Comparison of ENCODE assay signal across 21 cellular contexts in genomic region chr4:74217365-74217764, GRCh38. TPM values are rescaled to one million over a fixed set of nuclear protein-coding genes. Genes with fewer than 3 reads are reported as not detected.
A peak's percentile ranks its signal among the peaks of the same experiment; 100 is the strongest.
DNase-seq lines count a peak whose midpoint lies in the region; FAIRE-seq and TF ChIP-seq lines count a peak whose summit lies in the region.
"Had no signal": no experiment of that assay in that cellular context is flagged by ENCODE, and none has a peak within 500 bp of the region (broad histone marks: within the 10 kb centered on the region; RNA-seq: fewer than 3 reads in every experiment).

No MANE protein-coding gene starts in this region.

- H3K4me3 Mint-ChIP-seq in HFFc6 (no peak overlapping the region; the same call in 1 of the 2 replicates), astrocyte (ENCODE audit: unreplicated experiment) (no peak overlapping the region), type B pancreatic cell (no peak overlapping the region)
- H3K4me3 Mint-ChIP-seq: activated CD4-positive, alpha-beta T cell treated with anti-CD3 and anti-CD28 coated beads for 36 hours; stimulated activated effector memory CD8-positive, alpha-beta T cell treated with anti-CD3 and anti-CD28 coated beads, Interleukin-12 subunit alpha, Interleukin-12 subunit beta, amount 100 ng/mL, for 72 hours had no signal

- FAIRE-seq in astrocyte (lab: Jason Lieb, UNC) = peak; percentile 20
- FAIRE-seq: frontal cortex, small intestine had no signal

- H3K27me3 Mint-ChIP-seq in HFFc6 (ENCODE audit: insufficient read depth) (no peaks in the 10 kb centered on the region), astrocyte (ENCODE audit: low read depth, unreplicated experiment) (no peaks in the 10 kb centered on the region), type B pancreatic cell (no peaks in the 10 kb centered on the region)
- H3K27me3 Mint-ChIP-seq: activated CD4-positive, alpha-beta T cell treated with anti-CD3 and anti-CD28 coated beads for 36 hours had no signal

- H3K4me1 Mint-ChIP-seq in HFFc6 (ENCODE audit: low read depth) = peaks cover 36% of the 10 kb centered on the region
- H3K4me1 Mint-ChIP-seq in astrocyte (ENCODE audit: low read depth, unreplicated experiment) = peaks cover 41% of the 10 kb centered on the region
- peaks cover 4% of the 10 kb centered on the region for H3K4me1 Mint-ChIP-seq in type B pancreatic cell (ENCODE audit: unreplicated experiment)
- H3K4me1 Mint-ChIP-seq: stimulated activated effector memory CD8-positive, alpha-beta T cell treated with anti-CD3 and anti-CD28 coated beads, Interleukin-12 subunit alpha, Interleukin-12 subunit beta, amount 100 ng/mL, for 72 hours had no signal

- H3K4me1 ChIP-seq in astrocyte (ENCODE audit: insufficient read depth, low read length) = peaks cover 4% of the 10 kb centered on the region
- H3K4me1 ChIP-seq: body of pancreas, left lung had no signal

- peak overlapping the region; percentile 47 for H3K27ac ChIP-seq in astrocyte (ENCODE audit: low read depth, low read length)
- H3K27ac ChIP-seq: body of pancreas, HL-60, KMS-11, left lung, tibial artery had no signal

- H3K36me3 Mint-ChIP-seq in HFFc6 (ENCODE audit: low read depth) (peaks cover 17% of the 10 kb centered on the region), astrocyte (ENCODE audit: low read depth, unreplicated experiment) (peaks cover 16% of the 10 kb centered on the region), type B pancreatic cell (peaks cover 17% of the 10 kb centered on the region)
- H3K36me3 Mint-ChIP-seq: stimulated activated effector memory CD8-positive, alpha-beta T cell treated with anti-CD3 and anti-CD28 coated beads, Interleukin-12 subunit alpha, Interleukin-12 subunit beta, amount 100 ng/mL, for 72 hours had no signal

- H3K36me3 ChIP-seq in astrocyte (ENCODE audit: insufficient read depth, low read length) = no peaks in the 10 kb centered on the region
- H3K36me3 ChIP-seq: left lung, tibial artery had no signal

- H3K79me2 ChIP-seq in astrocyte (ENCODE audit: insufficient read depth, low read length) = no peaks in the 10 kb centered on the region

- H3K27me3 ChIP-seq in astrocyte (ENCODE audit: insufficient read depth, low read length) = no peaks in the 10 kb centered on the region
- H3K27me3 ChIP-seq: body of pancreas, left lung, tibial artery had no signal

- no peaks in the 10 kb centered on the region for H4K20me1 ChIP-seq in astrocyte (ENCODE audit: insufficient read depth, low read length)

- H3K4me3 ChIP-seq in astrocyte (ENCODE audit: insufficient read depth, low read depth, low read length) = no peak overlapping the region
- H3K4me3 ChIP-seq: body of pancreas, left lung, tibial artery had no signal

- no peak for TF ChIP-seq CTCF in HFFc6 (IDR thresholded peaks at IDR 0.05)
- no peak for TF ChIP-seq CTCF in astrocyte (IDR thresholded peaks at IDR 0.05; ENCODE audit: insufficient read depth, low read depth, low read length)
- no peak for TF ChIP-seq CTCF in type B pancreatic cell (conservative IDR thresholded peaks at IDR 0.05)

- DNase-seq in HFFc6 (peak; percentile 73), astrocyte (ENCODE audit: low read depth) (peak; percentile 84), fibroblast of peridontal ligament (ENCODE audit: extremely low read depth) (peak; percentile 87), type B pancreatic cell (ENCODE audit: extremely low spot score, unreplicated experiment) (no peak), NCI-H510A treated with DMSO at 0.1 percent for 48 hours (lab: John Stamatoyannopoulos, UW) (no peak), occipital lobe (lab: John Stamatoyannopoulos, UW) (no peak), NCI-H1694 treated with DMSO at 0.1 percent for 48 hours (lab: John Stamatoyannopoulos, UW) (no peak)
- DNase-seq: activated CD4-positive, alpha-beta T cell treated with anti-CD3 and anti-CD28 coated beads for 36 hours; activated gamma-delta T cell treated with Interleukin-2 at 50 U/mL for 16 hours; body of pancreas; C1 segment of cervical spinal cord; DMS79; left lung; NCI-H1417 treated with DMSO at 0.1 percent for 48 hours; NCI-H446; small intestine; tibial artery had no signal

- peak overlapping the region; percentile 4 for H3K4me2 ChIP-seq in astrocyte (ENCODE audit: low read length)
- H3K4me2 ChIP-seq: KMS-11 had no signal

- no peak overlapping the region for H3K9ac ChIP-seq in astrocyte (ENCODE audit: low read length)
- H3K9ac ChIP-seq: KMS-11 had no signal

- H3K9me3 Mint-ChIP-seq in HFFc6 (no peaks in the 10 kb centered on the region; the same call in 1 of the 2 replicates), astrocyte (ENCODE audit: unreplicated experiment) (peaks cover 22% of the 10 kb centered on the region), type B pancreatic cell (peaks cover 11% of the 10 kb centered on the region)

- H3K27ac Mint-ChIP-seq in HFFc6 = peak overlapping the region; percentile 48
- H3K27ac Mint-ChIP-seq in astrocyte (ENCODE audit: unreplicated experiment) = peak overlapping the region; percentile 90
- peak overlapping the region; percentile 40 for H3K27ac Mint-ChIP-seq in type B pancreatic cell
- H3K27ac Mint-ChIP-seq: activated CD4-positive, alpha-beta T cell treated with anti-CD3 and anti-CD28 coated beads for 36 hours; stimulated activated effector memory CD8-positive, alpha-beta T cell treated with anti-CD3 and anti-CD28 coated beads, Interleukin-12 subunit alpha, Interleukin-12 subunit beta, amount 100 ng/mL, for 72 hours had no signal

- peak overlapping the region; percentile 3 for H2AFZ ChIP-seq in astrocyte (ENCODE audit: low read depth, low read length)

- no peaks in the 10 kb centered on the region for H3K9me3 ChIP-seq in astrocyte (ENCODE audit: insufficient read depth, low read depth, low read length)
- H3K9me3 ChIP-seq: body of pancreas, left lung had no signal

RNA-seq across cellular contexts. Expression of gene MTHFD2L, which starts 59.4 kb away (rescaled TPM):
- 1 to 10 TPM; 5.2 to 9.0 (median 8.1) TPM for total RNA-seq in HFFc6 (2021; fragmentation: NEBNext Ultra II Directional; extraction: Animal tissue kit (Norgen Biotek cat#: 25700))
- total RNA-seq in astrocyte (10.6 and 12.4 TPM in 2 replicates), type B pancreatic cell (ENCODE audit: low replicate concordance) (11.2 and 14.6 TPM in 2 replicates), occipital lobe (48.0 TPM)

Comparison
In these comparisons a context has a peak if more than half of its experiments do, and no peak if none do; other contexts are left out.
1. DNase-seq: peak in HFFc6 (single experiment), astrocyte (single experiment) and fibroblast of peridontal ligament (single experiment); none in type B pancreatic cell (single experiment), NCI-H510A treated with DMSO at 0.1 percent for 48 hours (single experiment), occipital lobe (single experiment) and NCI-H1694 treated with DMSO at 0.1 percent for 48 hours (single experiment).
2. H3K27ac Mint-ChIP-seq: peak in every context shown above with its lines; median percentile 90 in astrocyte; 48 in HFFc6; 40 in type B pancreatic cell.